In genomic region chr14:75449703-75450102, GRCh38 we compare ENCODE assay signal across 11 cellular contexts. TPM values are rescaled to one million over a fixed set of nuclear protein-coding genes. Genes with fewer than 3 reads are reported as not detected.
A peak's percentile ranks its signal among the peaks of the same experiment; 100 is the strongest.
DNase-seq lines count a peak whose midpoint lies in the region; ATAC-seq and TF ChIP-seq lines count a peak whose summit lies in the region.
"Had no signal": no experiment of that assay in that cellular context is flagged by ENCODE, and none has a peak within 500 bp of the region (broad histone marks: within the 10 kb centered on the region; RNA-seq: fewer than 3 reads in every experiment).

No MANE protein-coding gene starts in this region.

- H3K4me1 ChIP-seq in Loucy (ENCODE audit: insufficient read depth, low read length, poor library complexity, severe bottlenecking) (peaks cover 74% of the 10 kb centered on the region), mucosa of descending colon (ENCODE audit: low read depth) (peaks cover 52% of the 10 kb centered on the region), smooth muscle cell (ENCODE audit: low read depth) (peaks cover 35% of the 10 kb centered on the region)

- peak overlapping the region in 48 of 59 donors; percentile 0 to 79 (median 48) for H3K27ac ChIP-seq in dorsolateral prefrontal cortex
- H3K27ac ChIP-seq in smooth muscle cell (ENCODE audit: low read depth), result peak overlapping the region; percentile 31

- TF ChIP-seq CTCF in Loucy (conservative IDR thresholded peaks at IDR 0.05; ENCODE audit: low read length) (no peak), dorsolateral prefrontal cortex (IDR thresholded peaks at IDR 0.05 in 54 of 56, conservative IDR thresholded peaks at IDR 0.05 in 2 of 56; ENCODE audit: low read depth in 1 of 56, partially characterized antibody in 56 of 56) (no peak), mucosa of descending colon (IDR thresholded peaks at IDR 0.05) (no peak), smooth muscle cell (IDR thresholded peaks at IDR 0.05; ENCODE audit: borderline replicate concordance, insufficient read depth, poor library complexity, severe bottlenecking) (no peak)

- no peaks in the 10 kb centered on the region for H3K36me3 ChIP-seq in Loucy (ENCODE audit: insufficient read depth, low read length)
- no peaks in the 10 kb centered on the region for H3K36me3 ChIP-seq in mucosa of descending colon (ENCODE audit: low read depth)
- H3K36me3 ChIP-seq in smooth muscle cell (ENCODE audit: low read depth), result no peaks in the 10 kb centered on the region

- ATAC-seq in mucosa of descending colon (peak; percentile 57), HG03442 (IDR thresholded peaks at IDR 0.05; ENCODE audit: unreplicated experiment) (no peak), HG02884 (IDR thresholded peaks at IDR 0.05; ENCODE audit: unreplicated experiment) (no peak)
- ATAC-seq: activated naive CD4-positive, alpha-beta T cell treated with anti-CD3 and anti-CD28 coated beads, Interleukin-2, amount 50 U/mL, for 72 hours had no signal

- peak overlapping the region; percentile 22 for H3K4me2 ChIP-seq in Loucy (ENCODE audit: low read depth, low read length, poor library complexity, severe bottlenecking)
- H3K4me2 ChIP-seq in smooth muscle cell, result no peak overlapping the region

- H4K20me1 ChIP-seq in Loucy (ENCODE audit: insufficient read depth, low read length, poor library complexity, severe bottlenecking), result no peaks in the 10 kb centered on the region
- peaks cover 94% of the 10 kb centered on the region for H4K20me1 ChIP-seq in smooth muscle cell (ENCODE audit: low read depth)

- H3F3A ChIP-seq in Loucy (ENCODE audit: low read depth) (peaks cover 5% of the 10 kb centered on the region; the same call in 1 of the 2 replicates), smooth muscle cell (ENCODE audit: low read depth) (no peaks in the 10 kb centered on the region)

- intact Hi-C loops in dorsolateral prefrontal cortex (cut with DNase I), result no loop called here
- intact Hi-C loops in mucosa of descending colon (cut with DNase I, micrococcal nuclease), result no loop called here

- H3K27me3 ChIP-seq in Loucy (ENCODE audit: insufficient read depth, low read length, poor library complexity, severe bottlenecking) (no peaks in the 10 kb centered on the region), dorsolateral prefrontal cortex (no peaks in the 10 kb centered on the region), smooth muscle cell (ENCODE audit: low read depth) (no peaks in the 10 kb centered on the region)

- H3K79me2 ChIP-seq in Loucy (ENCODE audit: insufficient read depth, low read length) (peaks cover 11% of the 10 kb centered on the region; the same call in 1 of the 2 replicates), smooth muscle cell (ENCODE audit: low read depth) (peaks cover 80% of the 10 kb centered on the region)

- H3K9me3 ChIP-seq in Loucy (ENCODE audit: insufficient read depth, low read depth, low read length) (no peaks in the 10 kb centered on the region), mucosa of descending colon (no peaks in the 10 kb centered on the region), smooth muscle cell (replicated peaks; ENCODE audit: low read depth) (no peaks in the 10 kb centered on the region)
- H3K9me3 ChIP-seq: HAP-1 had no signal

- H3K9me2 ChIP-seq in Loucy (replicated peaks; ENCODE audit: low read depth, low read length), result no peaks in the 10 kb centered on the region

- H3K9ac ChIP-seq in Loucy (ENCODE audit: low read depth, low read length, poor library complexity, severe bottlenecking) (peak overlapping the region; percentile 4), smooth muscle cell (ENCODE audit: low read depth) (no peak overlapping the region)

- H2AFZ ChIP-seq in Loucy (ENCODE audit: low read length) (no peak overlapping the region), smooth muscle cell (ENCODE audit: low read depth) (no peak overlapping the region)

- WGBS in smooth muscle cell (ENCODE audit: low lambda C conversion rate), result 88% methylated on average over 4 of the region's 4 CpGs

- peak in 1 of 10 donors; percentile 22 for DNase-seq in dorsolateral prefrontal cortex
- peak in 1 of 3 donors; percentile 55 for DNase-seq in mucosa of descending colon
- no peak for DNase-seq in smooth muscle cell (lab: John Stamatoyannopoulos, UW; ENCODE audit: unreplicated experiment)
- no peak for DNase-seq in AML-193 (lab: John Stamatoyannopoulos, UW)
- DNase-seq in activated T-cell treated with anti-CD3 and anti-CD28 coated beads, Interleukin-2, amount 50 U/mL, for 1 hour, result no peak
- DNase-seq: activated CD8-positive, alpha-beta memory T cell treated with anti-CD3 and anti-CD28 coated beads for 24 hours had no signal

- H3K4me3 ChIP-seq in Loucy (ENCODE audit: low read length, poor library complexity, severe bottlenecking) (no peak overlapping the region), dorsolateral prefrontal cortex (peak overlapping the region in 1 of 59 donors; percentile 11), mucosa of descending colon (no peak overlapping the region), smooth muscle cell (no peak overlapping the region)
- H3K4me3 ChIP-seq: HAP-1 had no signal

RNA-seq across cellular contexts. Expression of gene JDP2, which starts 21.9 kb away (rescaled TPM):
- total RNA-seq in dorsolateral prefrontal cortex, result 10 to 100 TPM; 21.8 to 96.2 (median 36.8) TPM
- total RNA-seq in mucosa of descending colon, result 10 to 100 TPM; 17.7 to 48.0 (median 29.0) TPM
- 70.3 and 71.2 TPM in 2 replicates for total RNA-seq in smooth muscle cell
- 98.9 and 126 TPM in 2 replicates for polyA plus RNA-seq in smooth muscle cell
